In genomic region chr1:7960165-7960564, GRCh38 we compare ENCODE assay signal across 8 cellular contexts. TPM values are rescaled to one million over a fixed set of nuclear protein-coding genes. Genes with fewer than 3 reads are reported as not detected.
A peak's percentile ranks its signal among the peaks of the same experiment; 100 is the strongest.
DNase-seq lines count a peak whose midpoint lies in the region; ATAC-seq and TF ChIP-seq lines count a peak whose summit lies in the region.

No MANE protein-coding gene starts in this region.

- no peaks in the 10 kb centered on the region for H3K9me2 ChIP-seq in Loucy (replicated peaks; ENCODE audit: low read depth, low read length)

- H3K27me3 ChIP-seq in CD8-positive, alpha-beta T cell (ENCODE audit: insufficient read depth, low read length): no peaks in the 10 kb centered on the region
- no peaks in the 10 kb centered on the region for H3K27me3 ChIP-seq in Loucy (ENCODE audit: insufficient read depth, low read length, poor library complexity, severe bottlenecking)
- H3K27me3 ChIP-seq in Peyer's patch: no peaks in the 10 kb centered on the region

- intact Hi-C loops in CD8-positive, alpha-beta T cell (cut with DNase I, micrococcal nuclease): loop anchor here (2.0 to 10.0 kb wide), 7 partner anchors 45 to 1275 kb away; partner anchors contain the start of genes PER3 (in 2 of the 2), H6PD (in 1 of the 2) and RERE (in 1 of the 2)
- intact Hi-C loops in MCF 10A (cut with micrococcal nuclease): no loop called here

- POLR2A ChIA-PET in CD8-positive, alpha-beta T cell (lab: Charles Lee): interaction anchor here (1.9 kb wide), 1 partner anchor 11 kb away, joined by 4 read pairs; no protein-coding TSS in a partner anchor
- POLR2A ChIA-PET in MCF 10A (lab: Yijun Ruan, JAX): interaction anchor here (0.6 to 0.8 kb wide), 2 partner anchors 326 to 566 kb away, joined by 3 read pairs; no protein-coding TSS in a partner anchor

- peaks cover 35% of the 10 kb centered on the region for H3K36me3 Mint-ChIP-seq in CD8-positive, alpha-beta T cell
- H3K36me3 Mint-ChIP-seq in MCF 10A (ENCODE audit: insufficient read depth, unreplicated experiment) (peaks cover 25% of the 10 kb centered on the region), nephron (ENCODE audit: low read depth) (peaks cover 19% of the 10 kb centered on the region)

- ATAC-seq in CD8-positive, alpha-beta T cell: no peak

- H3F3A ChIP-seq in Loucy (ENCODE audit: low read depth): no peaks in the 10 kb centered on the region; the same call in 1 of the 2 replicates

- H3K27ac ChIP-seq in CD8-positive, alpha-beta T cell (ENCODE audit: low read depth, low read length): no peak overlapping the region
- H3K27ac ChIP-seq in Peyer's patch: peak overlapping the region in 2 of 4 donors; percentile 93 to 97

- H3K27me3 Mint-ChIP-seq in CD8-positive, alpha-beta T cell (ENCODE audit: low read depth): no peaks in the 10 kb centered on the region
- no peaks in the 10 kb centered on the region for H3K27me3 Mint-ChIP-seq in MCF 10A (ENCODE audit: insufficient read depth, unreplicated experiment)
- H3K27me3 Mint-ChIP-seq in nephron (ENCODE audit: low read depth): peaks cover 7% of the 10 kb centered on the region

- H3K27ac Mint-ChIP-seq in CD8-positive, alpha-beta T cell: peak overlapping the region; percentile 100
- peak overlapping the region; percentile 30 for H3K27ac Mint-ChIP-seq in MCF 10A (ENCODE audit: low read depth, unreplicated experiment)
- H3K27ac Mint-ChIP-seq in nephron: peak overlapping the region; percentile 90 to 99 (median 97)

- CTCF ChIA-PET in CD8-positive, alpha-beta T cell (lab: Charles Lee): no interaction called here
- CTCF ChIA-PET in MCF 10A (lab: Yijun Ruan, JAX): interaction anchor here (0.7 kb wide), 1 partner anchor 350 kb away, joined by 3 read pairs; no protein-coding TSS in a partner anchor

- DNase-seq in CD8-positive, alpha-beta T cell: no peak
- DNase-seq in MCF 10A (ENCODE audit: unreplicated experiment) (no peak), Peyer's patch (no peak), NCI-H1694 (lab: John Stamatoyannopoulos, UW) (no peak), DMS153 (lab: John Stamatoyannopoulos, UW) (no peak)
- DNase-seq in NK-92 treated with Interleukin-12 subunit alpha and Interleukin-12 subunit beta, amount 100 ng/mL, for 24 hours (lab: John Stamatoyannopoulos, UW): no peak

- H2AFZ ChIP-seq in Loucy (ENCODE audit: low read length): no peak overlapping the region

- no peak for TF ChIP-seq CTCF in CD8-positive, alpha-beta T cell (IDR thresholded peaks at IDR 0.05)
- no peak for TF ChIP-seq CTCF in Loucy (conservative IDR thresholded peaks at IDR 0.05; ENCODE audit: low read length)
- no peak for TF ChIP-seq CTCF in MCF 10A (IDR thresholded peaks at IDR 0.05; ENCODE audit: unreplicated experiment)
- no peak for TF ChIP-seq CTCF in nephron (IDR thresholded peaks at IDR 0.05; ENCODE audit: unreplicated experiment in 3 of 3)
- TF ChIP-seq CTCF in Peyer's patch (IDR thresholded peaks at IDR 0.05): no peak

- H4K20me1 ChIP-seq in Loucy (ENCODE audit: insufficient read depth, low read length, poor library complexity, severe bottlenecking): peaks cover 15% of the 10 kb centered on the region

- H3K4me3 ChIP-seq in CD8-positive, alpha-beta T cell (ENCODE audit: low read depth, low read length): no peak overlapping the region
- H3K4me3 ChIP-seq in Loucy (ENCODE audit: low read length, poor library complexity, severe bottlenecking): peak overlapping the region; percentile 91
- H3K4me3 ChIP-seq in Peyer's patch: no peak overlapping the region

- H3K4me1 Mint-ChIP-seq in CD8-positive, alpha-beta T cell (ENCODE audit: low read depth): peaks cover 63% of the 10 kb centered on the region
- H3K4me1 Mint-ChIP-seq in MCF 10A (ENCODE audit: insufficient read depth, unreplicated experiment): peaks cover 11% of the 10 kb centered on the region
- H3K4me1 Mint-ChIP-seq in nephron: peaks cover 12% of the 10 kb centered on the region

- H3K9ac ChIP-seq in Loucy (ENCODE audit: low read depth, low read length, poor library complexity, severe bottlenecking): peak overlapping the region; percentile 94

- H3K4me2 ChIP-seq in Loucy (ENCODE audit: low read depth, low read length, poor library complexity, severe bottlenecking): peak overlapping the region; percentile 75

- BruUV-seq in MCF 10A (replicated peaks; lab: Mats Ljungman, UMichigan): no TSS peak

- H3K4me1 ChIP-seq in CD8-positive, alpha-beta T cell (ENCODE audit: insufficient read depth, low read length): peaks cover 44% of the 10 kb centered on the region
- peaks cover 29% of the 10 kb centered on the region for H3K4me1 ChIP-seq in Loucy (ENCODE audit: insufficient read depth, low read length, poor library complexity, severe bottlenecking)
- peaks cover 0 to 23% (median 0%) of the 10 kb centered on the region in 4 donors for H3K4me1 ChIP-seq in Peyer's patch

- TF ChIP-seq POLR2A in Peyer's patch (IDR thresholded peaks at IDR 0.05): no peak

- peaks cover 12% of the 10 kb centered on the region for H3K36me3 ChIP-seq in CD8-positive, alpha-beta T cell (ENCODE audit: insufficient read depth, low read length)
- peaks cover under 1% of the 10 kb centered on the region; the same call in 1 of the 2 replicates for H3K36me3 ChIP-seq in Loucy (ENCODE audit: insufficient read depth, low read length)
- H3K36me3 ChIP-seq in Peyer's patch: peaks cover 0 to 23% (median 0%) of the 10 kb centered on the region in 3 donors

- peak overlapping the region; percentile 99 for H3K4me3 Mint-ChIP-seq in CD8-positive, alpha-beta T cell
- H3K4me3 Mint-ChIP-seq in MCF 10A (ENCODE audit: unreplicated experiment): peak overlapping the region; percentile 84
- peak overlapping the region; percentile 98 to 100 (median 99) for H3K4me3 Mint-ChIP-seq in nephron

- H3K9me3 Mint-ChIP-seq in CD8-positive, alpha-beta T cell: no peaks in the 10 kb centered on the region
- H3K9me3 Mint-ChIP-seq in MCF 10A (ENCODE audit: unreplicated experiment) (no peaks in the 10 kb centered on the region), nephron (no peaks in the 10 kb centered on the region)

- H3K9me3 ChIP-seq in CD8-positive, alpha-beta T cell (ENCODE audit: low read length): no peaks in the 10 kb centered on the region
- H3K9me3 ChIP-seq in Loucy (ENCODE audit: insufficient read depth, low read depth, low read length): no peaks in the 10 kb centered on the region
- H3K9me3 ChIP-seq in Peyer's patch: no peaks in the 10 kb centered on the region

- peaks cover 45% of the 10 kb centered on the region for H3K79me2 ChIP-seq in Loucy (ENCODE audit: insufficient read depth, low read length)

RNA-seq across cellular contexts. Expression of gene PARK7, which starts 1.3 kb away (rescaled TPM):
- total RNA-seq in CD8-positive, alpha-beta T cell: 10 to 100 TPM; 67.9 to 70.0 TPM
- 419 and 450 TPM in 2 replicates for total RNA-seq in MCF 10A (2022)
- 10 to 100 TPM; 48.2 to 85.8 (median 73.5) TPM for total RNA-seq in Peyer's patch

RNA-seq across cellular contexts. Expression of gene TNFRSF9, which starts 19.5 kb away (rescaled TPM):
- total RNA-seq in CD8-positive, alpha-beta T cell: 1 to 10 TPM; 3.8 to 3.9 TPM
- 0.98 and 2.7 TPM in 2 replicates for total RNA-seq in MCF 10A (2022)
- total RNA-seq in Peyer's patch: 1 to 10 TPM in 1 of 4 donors, under 1 TPM in 1, not detected in 2; 0.66 to 1.7 TPM

Comparison
In these comparisons a context has a peak if more than half of its experiments do, and no peak if none do; other contexts are left out.
1. H3K27ac Mint-ChIP-seq: peak in every context shown above with its lines; median percentile 100 in CD8-positive, alpha-beta T cell; 97 in nephron; 30 in MCF 10A.